ENCODE assay signal across 24 cellular contexts in genomic region chr6:62129127-62129526, GRCh38.
"Had no signal": no experiment of that assay in that cellular context is flagged by ENCODE, and none has a peak within 500 bp of the region (broad histone marks: within the 10 kb centered on the region; RNA-seq: fewer than 3 reads in every experiment).

No MANE protein-coding gene starts in this region.

- DNase-seq: stimulated activated CD4-positive, alpha-beta T cell treated with anti-CD3 and anti-CD28 coated beads, Interleukin-2, amount 100 ng/mL, for 48 hours; stimulated activated CD4-positive, alpha-beta T cell treated with anti-CD3 and anti-CD28 coated beads, Interleukin-4, amount 100 ng/mL, for 1 hour; stimulated activated CD4-positive, alpha-beta T cell treated with anti-CD3 and anti-CD28 coated beads, Interleukin-4, amount 100 ng/mL, for 24 hours; stimulated activated CD4-positive, alpha-beta T cell treated with anti-CD3 and anti-CD28 coated beads, Interleukin-4, amount 100 ng/mL, for 4 hours; stimulated activated CD8-positive, alpha-beta memory T cell treated with anti-CD3 and anti-CD28 coated beads, Interleukin-4, amount 100 ng/mL, for 48 hours; stimulated activated naive B cell treated with anti-CD40 and anti-IgM and Interleukin-4, amounts not matched to agents 10 μg/mL and 1 μg/mL and 100 μg/mL, for 72 hours; stimulated activated naive CD4-positive, alpha-beta T cell; stimulated activated naive CD4-positive, alpha-beta T cell treated with Interleukin-2 at 50 U/mL for 16 hours; stimulated activated naive CD8-positive, alpha-beta T cell treated with anti-CD3 and anti-CD28 coated beads, Interleukin-15, amount 100 ng/mL, for 72 hours; stimulated activated naive CD8-positive, alpha-beta T cell treated with anti-CD3 and anti-CD28 coated beads, Interleukin-15, Interleukin-2, amounts not matched to agents 100 U/mL and 50 U/mL, for 24 hours; stomach; substantia nigra; testis; thyroid gland; tibial artery; transverse colon; trophoblast cell; upper lobe of left lung; upper lobe of right lung; uterus had no signal

- H3K36me3 ChIP-seq: stomach, suprapubic skin, thoracic aorta, thyroid gland, tibial artery, tibial nerve, transverse colon, upper lobe of left lung, upper lobe of right lung, uterus, vagina had no signal

- H3K27ac ChIP-seq: stomach, suprapubic skin, testis, thoracic aorta, thyroid gland, tibial artery, tibial nerve, transverse colon, upper lobe of left lung, upper lobe of right lung, uterus, vagina had no signal

- H3K4me3 ChIP-seq: stomach, suprapubic skin, testis, thoracic aorta, thyroid gland, tibial artery, tibial nerve, transverse colon, upper lobe of left lung, upper lobe of right lung, uterus, vagina had no signal

- H3K27me3 ChIP-seq: stomach, suprapubic skin, testis, thyroid gland, tibial artery, tibial nerve, transverse colon, upper lobe of left lung, upper lobe of right lung, uterus, vagina had no signal

- H3K9me3 ChIP-seq: testis, thoracic aorta, thyroid gland, tibial artery, transverse colon, upper lobe of right lung, uterus, vagina had no signal
